Comparison of ENCODE assay signal across 8 cellular contexts in the genomic region with DNA sequence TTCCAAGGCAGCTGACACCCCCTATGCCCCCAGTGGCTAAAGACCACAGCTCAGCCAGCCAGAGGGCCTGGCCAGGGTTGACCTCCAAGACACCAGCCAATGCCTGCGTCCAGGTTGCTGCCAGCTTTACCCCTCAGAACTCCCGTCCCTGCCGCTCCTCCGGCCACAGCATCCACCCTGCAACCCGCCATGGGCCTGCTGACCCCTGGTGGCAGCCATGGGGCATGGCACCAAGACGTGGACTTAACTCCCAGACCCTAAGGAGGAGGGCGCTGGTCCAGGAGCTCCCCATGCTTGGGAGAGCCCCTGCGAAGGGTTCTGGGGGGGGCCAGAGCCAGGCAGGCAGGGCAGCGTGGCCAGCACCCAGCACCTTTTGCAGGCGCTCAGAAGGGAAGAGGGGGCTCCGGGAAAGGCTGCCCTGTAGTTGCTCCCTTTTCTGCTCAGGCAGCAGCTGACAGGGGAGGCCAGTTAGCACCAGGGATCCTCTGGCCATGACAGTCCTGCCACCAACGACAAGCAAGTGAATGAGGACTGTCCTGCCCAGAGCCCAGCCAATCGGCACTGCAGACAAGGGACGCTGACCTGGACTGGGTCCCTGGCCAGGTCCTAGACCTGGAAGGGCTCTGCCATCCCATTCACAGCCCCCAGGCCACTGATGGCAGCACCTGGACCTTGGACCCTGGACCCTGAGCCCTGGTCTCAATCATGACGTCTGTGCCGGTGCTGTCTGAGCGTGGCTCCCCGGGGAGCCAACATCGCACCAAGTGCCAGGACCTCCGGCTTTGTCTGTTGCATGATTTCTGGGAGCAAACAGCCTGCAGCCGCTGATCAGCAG.
DNase-seq lines count a peak whose midpoint lies in the region; ATAC-seq and TF ChIP-seq lines count a peak whose summit lies in the region.

No MANE protein-coding gene starts in this region.

- TF ChIP-seq POLR2A in suprapubic skin (IDR thresholded peaks at IDR 0.05) = no peak

- no peak overlapping the region for H3K27ac Mint-ChIP-seq in activated T-cell treated with anti-CD3 and anti-CD28 coated beads, Interleukin-2, amount 50 U/mL, for 72 hours

- peak; percentile 92 for ATAC-seq in Panc1
- peak; percentile 69 to 76 for ATAC-seq in activated T-cell treated with anti-CD3 and anti-CD28 coated beads, Interleukin-2, amount 50 U/mL, for 72 hours (replicated peaks in 1 of 2)
- no peak for ATAC-seq in GM18858 (IDR thresholded peaks at IDR 0.05; ENCODE audit: unreplicated experiment)

- intact Hi-C loops in Panc1 (cut with micrococcal nuclease; ENCODE audit: unreplicated experiment) = loop anchor here (2.0 kb wide), 2 partner anchors 109 to 235 kb away; no protein-coding TSS in a partner anchor

- no peaks in the 10 kb centered on the region for H3K9me3 ChIP-seq in Panc1 (ENCODE audit: control insufficient read depth, insufficient read depth, low read depth, low read length)
- H3K9me3 ChIP-seq in suprapubic skin = no peaks in the 10 kb centered on the region

- no peak overlapping the region for H3K4me3 Mint-ChIP-seq in activated T-cell treated with anti-CD3 and anti-CD28 coated beads, Interleukin-2, amount 50 U/mL, for 72 hours

- no peaks in the 10 kb centered on the region for H3K36me3 Mint-ChIP-seq in activated T-cell treated with anti-CD3 and anti-CD28 coated beads, Interleukin-2, amount 50 U/mL, for 72 hours (ENCODE audit: insufficient read depth in 2 of 2)

- 70% methylated on average over 6 of the region's 21 CpGs for WGBS in suprapubic skin

- CTCF ChIA-PET in Panc1 (lab: Charles Lee) = interaction anchor here (0.6 to 1.5 kb wide), 7 partner anchors 9 to 649 kb away, joined by 3 to 6 read pairs (median 3); no protein-coding TSS in a partner anchor

- no peak overlapping the region for H3K27ac ChIP-seq in Panc1 (ENCODE audit: low read length)
- no peak overlapping the region for H3K27ac ChIP-seq in suprapubic skin

- H3K4me3 ChIP-seq in GM12865 (ENCODE audit: low read depth, low read length) = no peak overlapping the region
- H3K4me3 ChIP-seq in Panc1 (ENCODE audit: low read depth in 2 of 2, low read length in 2 of 2) = no peak overlapping the region
- no peak overlapping the region for H3K4me3 ChIP-seq in fibroblast of the aortic adventitia (ENCODE audit: low read depth, low read length)
- H3K4me3 ChIP-seq in suprapubic skin = no peak overlapping the region

- no TSS peak for BruUV-seq in Panc1 (replicated peaks; lab: Mats Ljungman, UMichigan)

- DNase-seq in GM12865 (ENCODE audit: low read depth) = peak; percentile 75
- peak; percentile 65 for DNase-seq in HK-2 (ENCODE audit: unreplicated experiment)
- peak; percentile 27 for DNase-seq in Panc1 (ENCODE audit: low read depth, low spot score)
- peak; percentile 61 to 71 for DNase-seq in activated T-cell treated with anti-CD3 and anti-CD28 coated beads, Interleukin-2, amount 50 U/mL, for 72 hours
- peak; percentile 25 for DNase-seq in fibroblast of the aortic adventitia (ENCODE audit: low read depth)
- peak in 50 of 56 donors; percentile 11 to 78 (median 44) for DNase-seq in nucleus accumbens (lab: John Stamatoyannopoulos, UW)
- peak in 1 of 2 donors; percentile 75 for DNase-seq in suprapubic skin (ENCODE audit: low spot score in 2 of 2)

- POLR2A ChIA-PET in Panc1 (lab: Charles Lee) = no interaction called here

- H3K36me3 ChIP-seq in Panc1 (ENCODE audit: control insufficient read depth, insufficient read depth, low read length) = no peaks in the 10 kb centered on the region
- H3K36me3 ChIP-seq in suprapubic skin = no peaks in the 10 kb centered on the region

- TF ChIP-seq CTCF in GM12865 (IDR thresholded peaks at IDR 0.05; ENCODE audit: insufficient read depth, low read depth, low read length, missing control alignments) (peak; percentile 96), Panc1 (IDR thresholded peaks at IDR 0.05) (peak; percentile 99), fibroblast of the aortic adventitia (IDR thresholded peaks at IDR 0.05; ENCODE audit: insufficient read depth, low read length) (peak; percentile 71), suprapubic skin (IDR thresholded peaks at IDR 0.05) (peak; percentile 84 to 94)

- H3K4me1 ChIP-seq in Panc1 (ENCODE audit: control insufficient read depth, insufficient read depth, low read length) = peaks cover 2% of the 10 kb centered on the region; the same call in 1 of the 2 replicates
- peaks cover 9% of the 10 kb centered on the region for H3K4me1 ChIP-seq in suprapubic skin

- no peaks in the 10 kb centered on the region for H3K4me1 Mint-ChIP-seq in activated T-cell treated with anti-CD3 and anti-CD28 coated beads, Interleukin-2, amount 50 U/mL, for 72 hours (ENCODE audit: low read depth)

- TF ChIP-seq EP300 in suprapubic skin (IDR thresholded peaks at IDR 0.05) = no peak

- in situ Hi-C loops in Panc1 (cut with HindIII; ENCODE audit: low pct_unique_long_range_greater_than_20kb, low sequenced_read_pairs) = no loop called here

- H3K9me3 Mint-ChIP-seq in activated T-cell treated with anti-CD3 and anti-CD28 coated beads, Interleukin-2, amount 50 U/mL, for 72 hours = no peaks in the 10 kb centered on the region

- H3K27me3 ChIP-seq in Panc1 (ENCODE audit: control insufficient read depth, insufficient read depth, low read length) (peaks cover 3% of the 10 kb centered on the region; the same call in 1 of the 2 replicates), suprapubic skin (peaks cover 73% of the 10 kb centered on the region)

- peaks cover 17% of the 10 kb centered on the region for H3K27me3 Mint-ChIP-seq in activated T-cell treated with anti-CD3 and anti-CD28 coated beads, Interleukin-2, amount 50 U/mL, for 72 hours (ENCODE audit: low read depth)
